Comparison of ENCODE assay signal across 8 cellular contexts in the genomic region with DNA sequence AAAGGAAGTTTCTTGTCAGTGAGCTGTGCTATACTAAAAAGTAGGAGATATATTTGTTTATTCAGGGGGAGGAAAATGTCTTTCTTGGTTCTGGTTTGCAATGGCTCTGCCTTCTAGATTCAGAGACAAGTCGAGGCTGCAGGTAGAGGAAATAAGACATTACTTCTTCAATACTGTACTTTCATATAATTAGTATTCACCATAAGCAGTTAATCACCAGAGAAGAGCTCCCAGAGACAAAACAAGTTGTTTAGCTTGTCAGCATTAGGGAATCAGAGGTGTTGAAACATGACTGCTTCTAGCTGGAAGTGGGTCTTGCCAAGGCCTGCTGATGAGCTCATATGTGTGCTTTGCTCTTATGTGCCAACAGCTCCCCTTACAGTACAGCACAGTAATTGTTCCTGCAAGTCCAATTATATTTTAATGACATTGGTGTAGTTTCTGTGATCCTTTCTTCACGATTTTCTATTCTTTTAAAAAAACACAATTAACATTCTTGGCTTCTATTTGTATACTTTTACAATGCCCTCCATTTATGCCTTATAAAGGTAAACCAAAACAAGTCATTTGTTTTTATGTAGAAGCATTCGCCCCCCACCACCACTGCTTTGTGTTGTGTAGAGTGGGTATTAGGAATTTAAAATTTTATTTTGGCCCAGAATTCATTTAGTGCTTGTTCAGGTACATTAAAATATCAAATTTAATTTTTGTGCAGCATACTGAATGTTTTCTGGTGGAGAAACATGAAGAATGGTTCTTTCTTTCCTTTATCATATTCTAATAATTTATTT.
A peak's percentile ranks its signal among the peaks of the same experiment; 100 is the strongest.
DNase-seq lines count a peak whose midpoint lies in the region; ATAC-seq and TF ChIP-seq lines count a peak whose summit lies in the region.

No MANE protein-coding gene starts in this region.

- H3K27me3 Mint-ChIP-seq in mesothelial cell of epicardium (ENCODE audit: low read depth): no peaks in the 10 kb centered on the region

- H3K27ac ChIP-seq in VCaP (peak overlapping the region; percentile 60), upper lobe of right lung (peak overlapping the region; percentile 33)

- peaks cover 14% of the 10 kb centered on the region for H3K4me1 ChIP-seq in upper lobe of right lung

- H3K4me3 Mint-ChIP-seq in mesothelial cell of epicardium: no peak overlapping the region

- no peaks in the 10 kb centered on the region for H3K9me3 ChIP-seq in upper lobe of right lung

- no peaks in the 10 kb centered on the region for H3K36me3 ChIP-seq in upper lobe of right lung

- no peak overlapping the region for H3K4me3 ChIP-seq in epithelial cell of esophagus (ENCODE audit: low read length)
- no peak overlapping the region for H3K4me3 ChIP-seq in upper lobe of right lung

- H3K36me3 Mint-ChIP-seq in mesothelial cell of epicardium: no peaks in the 10 kb centered on the region

- intact Hi-C loops in upper lobe of right lung (cut with DNase I): loop anchor here (5.0 kb wide), 1 partner anchor 419 kb away; no protein-coding TSS in a partner anchor

- ATAC-seq in GM19043 (IDR thresholded peaks at IDR 0.05; ENCODE audit: low read depth, unreplicated experiment) (peak; percentile 92), HG03175 (IDR thresholded peaks at IDR 0.05; ENCODE audit: unreplicated experiment) (peak; percentile 86), upper lobe of right lung (peak; percentile 100)

- in situ Hi-C loops in Caki2 (cut with HindIII; ENCODE audit: low pct_unique_long_range_greater_than_20kb, low sequenced_read_pairs): no loop called here

- peaks cover 55% of the 10 kb centered on the region for H3K4me1 Mint-ChIP-seq in mesothelial cell of epicardium

- TF ChIP-seq CTCF in VCaP (conservative IDR thresholded peaks at IDR 0.05) (peak; percentile 74), epithelial cell of esophagus (IDR thresholded peaks at IDR 0.05; ENCODE audit: insufficient read depth, low read depth, low read length, missing control alignments) (peak; percentile 76), mesothelial cell of epicardium (IDR thresholded peaks at IDR 0.05; ENCODE audit: unreplicated experiment) (no peak), upper lobe of right lung (IDR thresholded peaks at IDR 0.05) (peak; percentile 78)

- H3K27me3 ChIP-seq in upper lobe of right lung: no peaks in the 10 kb centered on the region

- DNase-seq in Caki2 (ENCODE audit: low read depth): peak; percentile 61
- peak; percentile 63 for DNase-seq in NCI-H2196 treated with DMSO at 0.1 percent for 48 hours (lab: John Stamatoyannopoulos, UW; ENCODE audit: unreplicated experiment)
- peak; percentile 99 for DNase-seq in epithelial cell of esophagus (ENCODE audit: low read depth)
- DNase-seq in mesothelial cell of epicardium (ENCODE audit: low spot score in 2 of 2, unreplicated experiment in 2 of 2): no peak
- DNase-seq in upper lobe of right lung: no peak

- H3K27ac Mint-ChIP-seq in mesothelial cell of epicardium: peak overlapping the region; percentile 54

- H3K9me3 Mint-ChIP-seq in mesothelial cell of epicardium: no peaks in the 10 kb centered on the region

Comparison
In these comparisons a context has a peak if more than half of its experiments do, and no peak if none do; other contexts are left out.
1. DNase-seq: peak in Caki2 (single experiment), NCI-H2196 treated with DMSO at 0.1 percent for 48 hours (single experiment) and epithelial cell of esophagus (single experiment); none in mesothelial cell of epicardium (0 of 2) and upper lobe of right lung (single experiment).
2. Peak in every context shown above with its lines, with median percentiles within 50 percentile points of each other: ATAC-seq.